1 cellular context compared by ENCODE assay signal in the genomic region with DNA sequence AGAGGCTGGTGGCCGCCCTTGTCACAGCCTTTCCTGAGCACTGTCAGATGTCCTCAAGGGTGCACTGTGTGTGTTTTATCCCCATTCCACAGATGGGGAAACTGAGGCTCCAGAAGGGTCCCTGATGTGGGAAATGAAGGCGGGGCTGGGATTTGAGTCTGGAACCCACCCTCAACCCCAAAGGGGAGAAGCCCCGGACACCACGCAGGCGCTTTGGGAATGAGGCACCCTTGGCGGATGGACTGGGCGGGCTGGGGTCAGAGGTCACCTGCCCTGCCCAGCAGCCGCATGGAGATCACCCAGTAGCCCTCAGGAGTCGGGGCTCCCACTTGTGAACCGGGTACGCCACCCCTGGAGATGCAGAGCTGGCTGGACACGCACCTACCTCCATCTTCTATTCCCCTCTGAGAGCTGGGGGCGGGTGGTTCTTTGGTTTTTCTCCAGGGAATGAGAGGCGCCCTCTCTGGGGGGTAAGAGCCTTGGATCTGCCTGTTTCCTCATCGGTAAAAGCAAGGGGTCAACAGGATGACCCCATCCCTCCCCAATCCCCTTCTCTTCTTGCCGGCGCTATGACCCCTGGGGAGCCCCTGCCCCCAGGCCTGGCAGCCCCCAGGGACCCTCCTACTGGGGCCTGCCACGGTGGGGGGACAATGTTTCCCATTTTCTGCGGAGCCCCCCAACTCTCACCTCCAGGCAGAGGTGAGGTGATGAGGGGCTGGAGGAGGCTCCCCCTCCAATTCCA.
TF ChIP-seq lines count a peak whose summit lies in the region.

No MANE protein-coding gene starts in this region.

TF ChIP-seq in H1, 55 proteins besides CTCF, POLR2A, EP300 and RAD21:
- 0 out of 2 replicates have a peak, but pooled peaks have one; percentile 37 for TF ChIP-seq RBBP5 (IDR thresholded peaks at IDR 0.05; ENCODE audit: borderline replicate concordance, low read depth, low read length)
- TF ChIP-seq EZH2 (IDR thresholded peaks at IDR 0.05; ENCODE audit: low read depth, low read length, severe bottlenecking) = peak; percentile 42
- no peak for TF ChIP-seq BCL11A (IDR thresholded peaks at IDR 0.05; ENCODE audit: low read depth in 2 of 2, low read length in 2 of 2)
- TF ChIP-seq SUZ12 (IDR thresholded peaks at IDR 0.05; ENCODE audit: low read length) = peak; percentile 36; the same call in 1 of the 2 replicates
- no peak for TF ChIP-seq CBX5 (IDR thresholded peaks at IDR 0.05; ENCODE audit: low read depth, low read length)
